In genomic region chr7:99409192-99409572, GRCh38 we compare ENCODE assay signal across 8 cellular contexts. TPM values are rescaled to one million over a fixed set of nuclear protein-coding genes. Genes with fewer than 3 reads are reported as not detected.
DNase-seq lines count a peak whose midpoint lies in the region; ATAC-seq, FAIRE-seq and TF ChIP-seq lines count a peak whose summit lies in the region.

No MANE protein-coding gene starts in this region.

- peak overlapping the region; percentile 92 to 99 (median 96) for H3K9ac ChIP-seq in H1 (replicated peaks in 1 of 4; ENCODE audit: extremely low read depth in 1 of 4, low read depth in 3 of 4, low read length in 3 of 4)
- peak overlapping the region; percentile 93 for H3K9ac ChIP-seq in neural progenitor cell

- H3K9me3 ChIP-seq in PC-9 (ENCODE audit: insufficient read depth, low read depth) (no peaks in the 10 kb centered on the region), H1 (ENCODE audit: insufficient read depth in 2 of 2, low read depth in 1 of 2, low read length in 1 of 2) (no peaks in the 10 kb centered on the region), neural progenitor cell (ENCODE audit: low read depth) (no peaks in the 10 kb centered on the region)

- H2BK120ac ChIP-seq in H1 (replicated peaks; ENCODE audit: low read depth, low read length) = no peak overlapping the region

- DNase-seq in BJ (ENCODE audit: low read depth) (no peak), PC-9 (no peak), H1 (ENCODE audit: low read depth in 1 of 2, low spot score in 2 of 2) (no peak), neural progenitor cell (ENCODE audit: low spot score) (no peak), A172 (ENCODE audit: low spot score) (no peak)
- DNase-seq in stimulated activated CD4-positive, alpha-beta T cell treated with anti-CD3 and anti-CD28 coated beads, Interleukin-15, amount 100 ng/mL, for 24 hours = no peak

- H3K79me2 ChIP-seq in PC-9 (ENCODE audit: low read depth) = peaks cover 78% of the 10 kb centered on the region
- peaks cover 34 to 64% of the 10 kb centered on the region in 2 experiments for H3K79me2 ChIP-seq in H1 (ENCODE audit: control insufficient read depth in 1 of 2, insufficient read depth in 2 of 2, low read length in 2 of 2)
- H3K79me2 ChIP-seq in neural progenitor cell (ENCODE audit: low read depth) = peaks cover 65% of the 10 kb centered on the region

- H3K27ac ChIP-seq in PC-9 (peak overlapping the region; percentile 97), H1 (ENCODE audit: low read depth, low read length) (peak overlapping the region; percentile 100), neural progenitor cell (peak overlapping the region; percentile 98)

- H4K5ac ChIP-seq in H1 (ENCODE audit: insufficient read length, low read depth, low read length) = peak overlapping the region; percentile 60

- H3K4me3 ChIP-seq in BJ (ENCODE audit: low read depth, low read length) (peak overlapping the region; percentile 67), PC-9 (peak overlapping the region; percentile 99), H1 (ENCODE audit: extremely low read depth in 1 of 4, insufficient read depth in 2 of 4, low read depth in 3 of 4, low read length in 4 of 4) (peak overlapping the region; percentile 93 to 99 (median 97)), neural progenitor cell (peak overlapping the region; percentile 98)

- H4K8ac ChIP-seq in H1 (ENCODE audit: extremely low read depth, insufficient read depth, low read length) = no peak overlapping the region

- peaks cover 6% of the 10 kb centered on the region for H3K27me3 Mint-ChIP-seq in neural progenitor cell (ENCODE audit: insufficient read depth, low read depth)

- no peak for TF ChIP-seq RAD21 in H1 (IDR thresholded peaks at IDR 0.05 in 1 of 2, conservative IDR thresholded peaks at IDR 0.05 in 1 of 2; ENCODE audit: low read depth in 2 of 2, low read length in 2 of 2)

- peaks cover 28% of the 10 kb centered on the region for H3F3A ChIP-seq in PC-9 (ENCODE audit: insufficient read depth, low read depth)
- H3F3A ChIP-seq in neural progenitor cell (ENCODE audit: low read depth) = peaks cover 12% of the 10 kb centered on the region

- peak overlapping the region; percentile 24 for H3K56ac ChIP-seq in H1 (replicated peaks; ENCODE audit: insufficient read length, low read depth, low read length)

- peaks cover 17% of the 10 kb centered on the region for H3K36me3 Mint-ChIP-seq in neural progenitor cell

- POLR2A ChIA-PET in BJ (lab: Charles Lee) = interaction anchor here (0.6 to 1.0 kb wide), 3 partner anchors 29 to 692 kb away, joined by 3 read pairs; partner anchors contain the start of genes MCM7 and PTCD1
- POLR2A ChIA-PET in PC-9 (lab: Charles Lee; ENCODE audit: unreplicated experiment) = interaction anchor here (0.5 to 0.9 kb wide), 6 partner anchors 72 to 1010 kb away, joined by 3 to 10 read pairs (median 7); partner anchors contain the start of gene ZSCAN25
- POLR2A ChIA-PET in H1 (lab: Charles Lee; ENCODE audit: partially characterized antibody) = interaction anchor here (0.7 to 8.4 kb wide), 35 partner anchors 9 to 529 kb away, joined by 3 to 150 read pairs (median 6); partner anchors contain the start of genes ARPC1A, ARPC1B, ATP5MF and CPSF4

- H3K14ac ChIP-seq in H1 (ENCODE audit: insufficient read length) = no peak overlapping the region

- TF ChIP-seq CTCF in BJ (IDR thresholded peaks at IDR 0.05; ENCODE audit: insufficient read depth, low read depth, low read length) = no peak
- TF ChIP-seq CTCF in PC-9 (conservative IDR thresholded peaks at IDR 0.05) = no peak
- TF ChIP-seq CTCF in H1 (IDR thresholded peaks at IDR 0.05; ENCODE audit: control extremely low read depth in 1 of 3, insufficient read depth in 1 of 3, low read depth in 1 of 3, low read length in 3 of 3) = no peak
- TF ChIP-seq CTCF in neural progenitor cell (IDR thresholded peaks at IDR 0.05) = no peak

- peaks cover 22% of the 10 kb centered on the region for H3K4me1 Mint-ChIP-seq in neural progenitor cell

- H2BK15ac ChIP-seq in H1 (ENCODE audit: low read length) = no peak overlapping the region

- H3K23me2 ChIP-seq in H1 (ENCODE audit: low read depth, low read length) = peaks cover 13% of the 10 kb centered on the region

- peak overlapping the region; percentile 96 for H3K4me3 Mint-ChIP-seq in neural progenitor cell

- H3K9me3 Mint-ChIP-seq in neural progenitor cell = no peaks in the 10 kb centered on the region

- peaks cover 20% of the 10 kb centered on the region for H3K79me1 ChIP-seq in H1 (ENCODE audit: low read depth, low read length)

- H3K18ac ChIP-seq in H1 (ENCODE audit: extremely low read depth, low read length) = peak overlapping the region; percentile 74; the same call in 1 of the 2 replicates

- H3K4me2 ChIP-seq in PC-9 (peak overlapping the region; percentile 98), H1 (ENCODE audit: insufficient read depth in 1 of 2, low read depth in 2 of 2, low read length in 2 of 2) (peak overlapping the region; percentile 74 to 87), neural progenitor cell (peak overlapping the region; percentile 96)

- H3K4ac ChIP-seq in H1 (replicated peaks; ENCODE audit: insufficient read length, low read depth, low read length) = peak overlapping the region; percentile 46

- H2BK5ac ChIP-seq in H1 (ENCODE audit: low read depth, low read length) = peak overlapping the region; percentile 100

- peak overlapping the region; percentile 99 for H3K27ac Mint-ChIP-seq in neural progenitor cell

- H3K9me2 ChIP-seq in PC-9 (ENCODE audit: insufficient read depth) = no peaks in the 10 kb centered on the region

- H2AK5ac ChIP-seq in H1 (ENCODE audit: low read depth, low read length) = 0 out of 2 replicates have a peak overlapping the region, but pooled peaks have one; percentile 46

- peaks cover 45% of the 10 kb centered on the region for H4K20me1 ChIP-seq in PC-9 (ENCODE audit: insufficient read depth)
- H4K20me1 ChIP-seq in H1 (replicated peaks in 1 of 2; ENCODE audit: control insufficient read depth in 1 of 2, insufficient read depth in 2 of 2, low read length in 2 of 2) = peaks cover 12 to 17% of the 10 kb centered on the region in 2 experiments
- H4K20me1 ChIP-seq in neural progenitor cell (ENCODE audit: low read depth) = peaks cover 48% of the 10 kb centered on the region

- no peak overlapping the region for H3K23ac ChIP-seq in H1 (ENCODE audit: insufficient read length)

- CTCF ChIA-PET in BJ (lab: Yijun Ruan, JAX) = interaction anchor here (0.5 to 1.4 kb wide), 5 partner anchors 11 to 676 kb away, joined by 3 to 6 read pairs (median 4); no protein-coding TSS in a partner anchor
- CTCF ChIA-PET in PC-9 (lab: Charles Lee) = interaction anchor here (0.6 kb wide), 1 partner anchor 1060 kb away, joined by 4 read pairs; no protein-coding TSS in a partner anchor
- CTCF ChIA-PET in H1 (lab: Charles Lee; ENCODE audit: partially characterized antibody) = interaction anchor here (0.8 to 1.3 kb wide), 6 partner anchors 9 to 84 kb away, joined by 3 to 8 read pairs (median 3); partner anchors contain the start of gene ARPC1A

- H3K4me1 ChIP-seq in PC-9 (replicated peaks; ENCODE audit: insufficient read depth) (peaks cover 25% of the 10 kb centered on the region), H1 (replicated peaks in 1 of 4; ENCODE audit: control insufficient read depth in 3 of 4, insufficient read depth in 4 of 4, low read length in 3 of 4) (peaks cover 0 to 5% (median 3%) of the 10 kb centered on the region in 4 experiments; a peak in 2 of 7 replicates), neural progenitor cell (peaks cover 15% of the 10 kb centered on the region)

- H2AFZ ChIP-seq in PC-9 (peak overlapping the region; percentile 89), H1 (ENCODE audit: low read length) (0 out of 2 replicates have a peak overlapping the region, but pooled peaks have one; percentile 1), neural progenitor cell (replicated peaks) (peak overlapping the region; percentile 75)

- H4K91ac ChIP-seq in H1 (replicated peaks; ENCODE audit: insufficient read length, low read length) = no peak overlapping the region

- H2BK12ac ChIP-seq in H1 (ENCODE audit: low read depth, low read length) = peak overlapping the region; percentile 55; the same call in 1 of the 2 replicates

- intact Hi-C loops in PC-9 (cut with micrococcal nuclease; ENCODE audit: unreplicated experiment) = loop anchor here (2.0 kb wide), 3 partner anchors 30 to 44 kb away; partner anchors contain the start of genes ARPC1B, CPSF4 and PTCD1

- 2% methylated on average over 18 of the region's 18 CpGs; no CpG with 5 or more reads in 1 of the 2 experiments for WGBS in H1 (ENCODE audit: extremely low coverage in 1 of 2, insufficient coverage in 1 of 2, insufficient read length in 1 of 2, insufficient replicate concordance in 2 of 2, low coverage in 1 of 2, low lambda C conversion rate in 2 of 2, missing lambda C conversion rate in 1 of 2), 2 experiments

- H3K36me3 ChIP-seq in BJ (ENCODE audit: control insufficient read depth, insufficient read depth, low read length) (peaks cover 16% of the 10 kb centered on the region), PC-9 (ENCODE audit: low read depth) (peaks cover 34% of the 10 kb centered on the region), H1 (ENCODE audit: control insufficient read depth in 2 of 4, insufficient read depth in 4 of 4, low read length in 3 of 4) (peaks cover 10 to 41% (median 25%) of the 10 kb centered on the region in 4 experiments), neural progenitor cell (peaks cover 10% of the 10 kb centered on the region)

- TSS peak; percentile 47 for BruUV-seq in PC-9 (replicated peaks; lab: Mats Ljungman, UMichigan)

- H2BK20ac ChIP-seq in H1 (ENCODE audit: low read length) = no peak overlapping the region

- TF ChIP-seq EP300 in H1 (IDR thresholded peaks at IDR 0.05; ENCODE audit: borderline replicate concordance in 1 of 2, low read depth in 2 of 2, low read length in 2 of 2) = no peak

- TF ChIP-seq POLR2A in H1 (IDR thresholded peaks at IDR 0.05; ENCODE audit: control extremely low read depth in 1 of 2, low read depth in 2 of 2, low read length in 2 of 2) = no peak; a peak in 1 of 3 replicates

- H3K27me3 ChIP-seq in BJ (ENCODE audit: control insufficient read depth, insufficient read depth, low read length) (no peaks in the 10 kb centered on the region), PC-9 (ENCODE audit: insufficient read depth, low read depth) (no peaks in the 10 kb centered on the region), H1 (replicated peaks in 1 of 4; ENCODE audit: control insufficient read depth in 3 of 4, extremely low read depth in 1 of 4, insufficient read depth in 3 of 4, low read length in 3 of 4) (no peaks in the 10 kb centered on the region), neural progenitor cell (no peaks in the 10 kb centered on the region)

- no peak for FAIRE-seq in H1 (lab: Jason Lieb, UNC)

- peak; percentile 17 for ATAC-seq in GM21528 (IDR thresholded peaks at IDR 0.05; ENCODE audit: low FRiP score, unreplicated experiment)
- ATAC-seq in GM18517 (IDR thresholded peaks at IDR 0.05; ENCODE audit: unreplicated experiment) = no peak

RNA-seq across cellular contexts. Expression of gene BUD31, which starts 0.4 kb away (rescaled TPM):
- 85.2 and 92.9 TPM in 2 replicates for polyA plus RNA-seq in BJ (2011; rRNA removed)
- polyA minus RNA-seq in BJ (2011; rRNA and poly(A)+ RNA removed) = 29.1 and 34.1 TPM in 2 replicates
- total RNA-seq in PC-9 (2021) = 167 and 178 TPM in 2 replicates
- 114 and 121 TPM in 2 replicates for total RNA-seq in H1 (2021; fragmentation: NEBNext Ultra II Directional; extraction: Animal tissue kit (Norgen Biotek cat#: 25700))
- 46.7 and 72.0 TPM in 2 replicates for polyA plus RNA-seq in H1 (2011; rRNA removed)
- 65.3 TPM for polyA plus RNA-seq in H1 (2011; cell fraction: cytosol; rRNA removed)
- polyA plus RNA-seq in H1 (2011; cell fraction: nucleus; rRNA removed) = 53.6 TPM
- polyA plus RNA-seq in H1 (2012, experiment 1 of 2) = 80.2 to 121 TPM (median 93.7 TPM) in 4 replicates
- polyA plus RNA-seq in H1 (2012, experiment 2 of 2) = 53.6 TPM
- polyA plus RNA-seq in H1 (2013, experiment 1 of 2) = 120 TPM
- 127 TPM for polyA plus RNA-seq in H1 (2013, experiment 2 of 2)
- 18.5 and 23.9 TPM in 2 replicates for polyA minus RNA-seq in H1 (2011; rRNA and poly(A)+ RNA removed)
- polyA minus RNA-seq in H1 (2011; cell fraction: cytosol; rRNA and poly(A)+ RNA removed) = 20.2 TPM
- polyA minus RNA-seq in H1 (2011; cell fraction: nucleus; rRNA and poly(A)+ RNA removed) = 20.8 TPM
- total RNA-seq in neural progenitor cell (ENCODE audit: low replicate concordance) = 59.7 and 98.2 TPM in 2 replicates
- total RNA-seq in A172 (2014; rRNA removed; shearing (Covaris generic)) = 180 and 228 TPM in 2 replicates

RNA-seq across cellular contexts. Expression of gene PDAP1, which starts 0.8 kb away (rescaled TPM):
- polyA plus RNA-seq in BJ (2011; rRNA removed) = 45.5 and 62.0 TPM in 2 replicates
- polyA minus RNA-seq in BJ (2011; rRNA and poly(A)+ RNA removed) = 13.5 and 17.3 TPM in 2 replicates
- total RNA-seq in PC-9 (2021) = 141 and 180 TPM in 2 replicates
- 169 and 174 TPM in 2 replicates for total RNA-seq in H1 (2021; fragmentation: NEBNext Ultra II Directional; extraction: Animal tissue kit (Norgen Biotek cat#: 25700))
- 26.6 and 37.1 TPM in 2 replicates for polyA plus RNA-seq in H1 (2011; rRNA removed)
- 121 TPM for polyA plus RNA-seq in H1 (2011; cell fraction: cytosol; rRNA removed)
- polyA plus RNA-seq in H1 (2011; cell fraction: nucleus; rRNA removed) = 34.9 TPM
- 210 to 261 TPM (median 258 TPM) in 4 replicates for polyA plus RNA-seq in H1 (2012, experiment 1 of 2)
- polyA plus RNA-seq in H1 (2012, experiment 2 of 2) = 117 TPM
- 114 TPM for polyA plus RNA-seq in H1 (2013, experiment 1 of 2)
- polyA plus RNA-seq in H1 (2013, experiment 2 of 2) = 125 TPM
- 5.6 and 11.0 TPM in 2 replicates for polyA minus RNA-seq in H1 (2011; rRNA and poly(A)+ RNA removed)
- polyA minus RNA-seq in H1 (2011; cell fraction: cytosol; rRNA and poly(A)+ RNA removed) = 30.0 TPM
- 9.4 TPM for polyA minus RNA-seq in H1 (2011; cell fraction: nucleus; rRNA and poly(A)+ RNA removed)
- 136 and 170 TPM in 2 replicates for total RNA-seq in neural progenitor cell (ENCODE audit: low replicate concordance)
- total RNA-seq in A172 (2014; rRNA removed; shearing (Covaris generic)) = 236 and 279 TPM in 2 replicates

RNA-seq across cellular contexts. Expression of gene PTCD1, which starts 29.4 kb away (rescaled TPM):
- 1.7 and 3.5 TPM in 2 replicates for polyA plus RNA-seq in BJ (2011; rRNA removed)
- 1.7 and 2.4 TPM in 2 replicates for polyA minus RNA-seq in BJ (2011; rRNA and poly(A)+ RNA removed)
- 8.0 and 8.8 TPM in 2 replicates for total RNA-seq in PC-9 (2021)
- 7.5 and 8.5 TPM in 2 replicates for total RNA-seq in H1 (2021; fragmentation: NEBNext Ultra II Directional; extraction: Animal tissue kit (Norgen Biotek cat#: 25700))
- 7.6 and 9.6 TPM in 2 replicates for polyA plus RNA-seq in H1 (2011; rRNA removed)
- 9.6 TPM for polyA plus RNA-seq in H1 (2011; cell fraction: cytosol; rRNA removed)
- polyA plus RNA-seq in H1 (2011; cell fraction: nucleus; rRNA removed) = 14.9 TPM
- polyA plus RNA-seq in H1 (2012, experiment 1 of 2) = 8.4 to 9.8 TPM (median 9.2 TPM) in 4 replicates
- 7.8 TPM for polyA plus RNA-seq in H1 (2012, experiment 2 of 2)
- polyA plus RNA-seq in H1 (2013, experiment 1 of 2) = 5.9 TPM
- polyA plus RNA-seq in H1 (2013, experiment 2 of 2) = 5.8 TPM
- polyA minus RNA-seq in H1 (2011; rRNA and poly(A)+ RNA removed) = 7.4 and 7.9 TPM in 2 replicates
- 8.7 TPM for polyA minus RNA-seq in H1 (2011; cell fraction: cytosol; rRNA and poly(A)+ RNA removed)
- polyA minus RNA-seq in H1 (2011; cell fraction: nucleus; rRNA and poly(A)+ RNA removed) = 7.7 TPM
- total RNA-seq in neural progenitor cell (ENCODE audit: low replicate concordance) = 8.3 and 10.5 TPM in 2 replicates
- 13.2 and 38.5 TPM in 2 replicates for total RNA-seq in A172 (2014; rRNA removed; shearing (Covaris generic))

RNA-seq across cellular contexts. Expression of gene CPSF4, which starts 29.6 kb away (rescaled TPM):
- polyA plus RNA-seq in BJ (2011; rRNA removed) (33.6 and 40.1 TPM in 2 replicates), H1 (2011; rRNA removed) (103 and 156 TPM in 2 replicates)
- polyA minus RNA-seq in BJ (2011; rRNA and poly(A)+ RNA removed) = 27.6 and 47.2 TPM in 2 replicates
- total RNA-seq in PC-9 (2021) (69.0 and 81.5 TPM in 2 replicates), neural progenitor cell (ENCODE audit: low replicate concordance) (72.1 and 120 TPM in 2 replicates)
- total RNA-seq in H1 (2021; fragmentation: NEBNext Ultra II Directional; extraction: Animal tissue kit (Norgen Biotek cat#: 25700)) = 74.8 and 77.5 TPM in 2 replicates
- polyA plus RNA-seq in H1 (2011; cell fraction: cytosol; rRNA removed) = 114 TPM
- 301 TPM for polyA plus RNA-seq in H1 (2011; cell fraction: nucleus; rRNA removed)
- 66.8 to 95.4 TPM (median 80.9 TPM) in 4 replicates for polyA plus RNA-seq in H1 (2012, experiment 1 of 2)
- 75.9 TPM for polyA plus RNA-seq in H1 (2012, experiment 2 of 2)
- polyA plus RNA-seq in H1 (2013, experiment 1 of 2) = 46.9 TPM
- 42.5 TPM for polyA plus RNA-seq in H1 (2013, experiment 2 of 2)
- 105 and 116 TPM in 2 replicates for polyA minus RNA-seq in H1 (2011; rRNA and poly(A)+ RNA removed)
- polyA minus RNA-seq in H1 (2011; cell fraction: cytosol; rRNA and poly(A)+ RNA removed) = 59.0 TPM
- 86.4 TPM for polyA minus RNA-seq in H1 (2011; cell fraction: nucleus; rRNA and poly(A)+ RNA removed)
- total RNA-seq in A172 (2014; rRNA removed; shearing (Covaris generic)) = 32.0 and 39.0 TPM in 2 replicates

RNA-seq across cellular contexts. Expression of gene ARPC1B, which starts 34.7 kb away (rescaled TPM):
- 209 and 642 TPM in 2 replicates for polyA plus RNA-seq in BJ (2011; rRNA removed)
- polyA minus RNA-seq in BJ (2011; rRNA and poly(A)+ RNA removed) = 89.1 and 100 TPM in 2 replicates
- 276 and 289 TPM in 2 replicates for total RNA-seq in PC-9 (2021)
- 61.8 and 64.5 TPM in 2 replicates for total RNA-seq in H1 (2021; fragmentation: NEBNext Ultra II Directional; extraction: Animal tissue kit (Norgen Biotek cat#: 25700))
- polyA plus RNA-seq in H1 (2011; rRNA removed) = 115 and 165 TPM in 2 replicates
- 131 TPM for polyA plus RNA-seq in H1 (2011; cell fraction: cytosol; rRNA removed)
- 118 TPM for polyA plus RNA-seq in H1 (2011; cell fraction: nucleus; rRNA removed)
- 92.2 to 133 TPM (median 114 TPM) in 4 replicates for polyA plus RNA-seq in H1 (2012, experiment 1 of 2)
- 70.9 TPM for polyA plus RNA-seq in H1 (2012, experiment 2 of 2)
- 63.9 TPM for polyA plus RNA-seq in H1 (2013, experiment 1 of 2)
- 58.2 TPM for polyA plus RNA-seq in H1 (2013, experiment 2 of 2)
- polyA minus RNA-seq in H1 (2011; rRNA and poly(A)+ RNA removed) = 33.9 and 53.6 TPM in 2 replicates
- 42.2 TPM for polyA minus RNA-seq in H1 (2011; cell fraction: cytosol; rRNA and poly(A)+ RNA removed)
- polyA minus RNA-seq in H1 (2011; cell fraction: nucleus; rRNA and poly(A)+ RNA removed) = 46.0 TPM
- total RNA-seq in neural progenitor cell (ENCODE audit: low replicate concordance) = 23.6 and 50.5 TPM in 2 replicates
- total RNA-seq in A172 (2014; rRNA removed; shearing (Covaris generic)) = 549 and 731 TPM in 2 replicates

Comparison
In these comparisons a context has a peak if more than half of its experiments do, and no peak if none do; other contexts are left out.
1. H2AFZ ChIP-seq: peak in every context shown above with its lines; median percentile 89 in PC-9; 75 in neural progenitor cell; 1 in H1.